Comparison of ENCODE assay signal across 8 cellular contexts in the genomic region with DNA sequence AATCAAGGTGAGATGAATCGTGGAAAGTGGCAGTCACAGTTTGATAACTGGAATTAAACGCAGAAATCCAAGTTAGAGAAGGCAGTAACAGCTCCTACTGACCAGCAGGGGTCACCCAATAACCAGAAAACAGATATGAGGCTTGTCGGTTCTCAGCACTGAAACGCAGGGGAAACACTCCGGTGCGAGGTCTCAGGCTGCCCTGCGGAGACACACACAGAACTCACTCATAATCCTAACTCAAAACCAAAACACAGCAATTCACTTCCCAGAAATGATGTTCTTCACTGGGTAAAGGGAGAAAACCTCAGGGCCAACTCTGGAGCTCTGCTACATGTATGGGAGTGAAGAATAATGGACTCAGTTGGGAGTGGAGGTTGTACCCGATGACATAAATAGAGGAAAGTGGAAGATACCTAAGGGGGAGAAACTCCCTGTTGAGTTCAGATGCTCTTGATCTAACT.
A peak's percentile ranks its signal among the peaks of the same experiment; 100 is the strongest.
DNase-seq lines count a peak whose midpoint lies in the region; ATAC-seq and TF ChIP-seq lines count a peak whose summit lies in the region.

No MANE protein-coding gene starts in this region.

- H3K4me3 Mint-ChIP-seq in activated CD8-positive, alpha-beta T cell treated with anti-CD3 and anti-CD28 coated beads, Interleukin-2, amount 10 ng/mL, durations not matched to agents 7 days and 5 days = no peak overlapping the region

- no peak overlapping the region for H3K27ac Mint-ChIP-seq in activated CD8-positive, alpha-beta T cell treated with anti-CD3 and anti-CD28 coated beads, Interleukin-2, amount 10 ng/mL, durations not matched to agents 7 days and 5 days

- H3K27me3 Mint-ChIP-seq in activated CD8-positive, alpha-beta T cell treated with anti-CD3 and anti-CD28 coated beads, Interleukin-2, amount 10 ng/mL, durations not matched to agents 7 days and 5 days (ENCODE audit: low read depth) = peaks cover 11% of the 10 kb centered on the region

- peaks cover 5% of the 10 kb centered on the region for H3K4me1 Mint-ChIP-seq in activated CD8-positive, alpha-beta T cell treated with anti-CD3 and anti-CD28 coated beads, Interleukin-2, amount 10 ng/mL, durations not matched to agents 7 days and 5 days (ENCODE audit: low read depth)

- ATAC-seq in GM19035 (IDR thresholded peaks at IDR 0.05; ENCODE audit: unreplicated experiment) = peak; percentile 98
- ATAC-seq in HG03097 (IDR thresholded peaks at IDR 0.05; ENCODE audit: low FRiP score, unreplicated experiment) = peak; percentile 95
- ATAC-seq in activated CD8-positive, alpha-beta T cell treated with anti-CD3 and anti-CD28 coated beads, Interleukin-2, amount 10 ng/mL, durations not matched to agents 7 days and 5 days = peak; percentile 64

- peak; percentile 75 for TF ChIP-seq CTCF in foreskin fibroblast (IDR thresholded peaks at IDR 0.05; ENCODE audit: low read depth, low read length)

- H3K36me3 Mint-ChIP-seq in activated CD8-positive, alpha-beta T cell treated with anti-CD3 and anti-CD28 coated beads, Interleukin-2, amount 10 ng/mL, durations not matched to agents 7 days and 5 days (ENCODE audit: low read depth) = no peaks in the 10 kb centered on the region

- POLR2A ChIA-PET in activated CD8-positive, alpha-beta T cell treated with anti-CD3 and anti-CD28 coated beads, Interleukin-2, amount 10 ng/mL, durations not matched to agents 7 days and 5 days (lab: Charles Lee) = interaction anchor here (0.7 kb wide), 1 partner anchor 58 kb away, joined by 3 read pairs; no protein-coding TSS in a partner anchor

- CTCF ChIA-PET in activated CD8-positive, alpha-beta T cell treated with anti-CD3 and anti-CD28 coated beads, Interleukin-2, amount 10 ng/mL, durations not matched to agents 7 days and 5 days (lab: Charles Lee) = interaction anchor here (0.8 to 1.4 kb wide), 4 partner anchors 9 to 210 kb away, joined by 3 to 8 read pairs (median 3); no protein-coding TSS in a partner anchor

- no peak overlapping the region for H3K4me3 ChIP-seq in foreskin fibroblast (ENCODE audit: low read depth in 1 of 2, low read length in 2 of 2)

- no peaks in the 10 kb centered on the region for H3K9me3 Mint-ChIP-seq in activated CD8-positive, alpha-beta T cell treated with anti-CD3 and anti-CD28 coated beads, Interleukin-2, amount 10 ng/mL, durations not matched to agents 7 days and 5 days (ENCODE audit: insufficient read depth)

- DNase-seq in DMS114 treated with DMSO at 0.1 percent for 48 hours (lab: John Stamatoyannopoulos, UW; ENCODE audit: unreplicated experiment) (peak; percentile 57), NCI-H345 treated with DMSO at 0.1 percent for 48 hours (lab: John Stamatoyannopoulos, UW; ENCODE audit: unreplicated experiment) (peak; percentile 18), foreskin fibroblast (peak; percentile 55 to 84), occipital lobe (lab: John Stamatoyannopoulos, UW) (peak; percentile 13), activated gamma-delta T cell treated with Interleukin-2 at 50 U/mL for 16 hours (no peak)
- DNase-seq in activated CD8-positive, alpha-beta T cell treated with anti-CD3 and anti-CD28 coated beads, Interleukin-2, amount 10 ng/mL, durations not matched to agents 7 days and 5 days = peak; percentile 47
